In genomic region chr5:119347574-119347973, GRCh38 we compare ENCODE assay signal across 16 cellular contexts. TPM values are rescaled to one million over a fixed set of nuclear protein-coding genes. Genes with fewer than 3 reads are reported as not detected.
DNase-seq lines count a peak whose midpoint lies in the region; ATAC-seq, FAIRE-seq and TF ChIP-seq lines count a peak whose summit lies in the region.
"Had no signal": no experiment of that assay in that cellular context is flagged by ENCODE, and none has a peak within 500 bp of the region (broad histone marks: within the 10 kb centered on the region; RNA-seq: fewer than 3 reads in every experiment).

No MANE protein-coding gene starts in this region.

- CTCF ChIA-PET in T-cell (lab: Charles Lee): interaction anchor here (1.5 to 1.8 kb wide), 2 partner anchors 13 to 32 kb away, joined by 4 to 6 read pairs; no protein-coding TSS in a partner anchor

- no peak overlapping the region for H3K4me3 Mint-ChIP-seq in T-cell
- peak overlapping the region; percentile 14 for H3K4me3 Mint-ChIP-seq in memory B cell
- no peak overlapping the region for H3K4me3 Mint-ChIP-seq in effector memory CD8-positive, alpha-beta T cell

- POLR2A ChIA-PET in T-cell (lab: Charles Lee): interaction anchor here in 1 of 2 donors (1.2 kb wide), 1 partner anchor 57 kb away, joined by 3 read pairs; no protein-coding TSS in a partner anchor

- H3K9me3 Mint-ChIP-seq in T-cell: no peaks in the 10 kb centered on the region
- no peaks in the 10 kb centered on the region for H3K9me3 Mint-ChIP-seq in memory B cell
- no peaks in the 10 kb centered on the region for H3K9me3 Mint-ChIP-seq in effector memory CD8-positive, alpha-beta T cell
- H3K9me3 Mint-ChIP-seq: T-helper 2 cell treated with Interferon-gamma antibody and Interleukin-4, amounts not matched to agents 5 μg/mL and 100 μg/mL, for 36 hours had no signal

- H3K27ac Mint-ChIP-seq in T-cell: peak overlapping the region; percentile 78 to 85
- H3K27ac Mint-ChIP-seq in memory B cell: peak overlapping the region; percentile 60
- peak overlapping the region in 1 of 2 donors; percentile 23 for H3K27ac Mint-ChIP-seq in effector memory CD8-positive, alpha-beta T cell

- H3K36me3 Mint-ChIP-seq in T-cell: peaks cover 32% of the 10 kb centered on the region
- peaks cover 27% of the 10 kb centered on the region for H3K36me3 Mint-ChIP-seq in memory B cell
- H3K36me3 Mint-ChIP-seq in effector memory CD8-positive, alpha-beta T cell (ENCODE audit: insufficient read depth): peaks cover 8% of the 10 kb centered on the region

- DNase-seq in NCI-H1417 (lab: John Stamatoyannopoulos, UW) (peak; percentile 8 to 51 (median 22)), NCI-H1417 treated with DMSO at 0.1 percent for 48 hours (lab: John Stamatoyannopoulos, UW) (no peak), GM12892 (ENCODE audit: insufficient read length) (no peak), T-cell (no peak), memory B cell (ENCODE audit: low spot score in 2 of 2) (no peak), cardiac septum (ENCODE audit: low spot score) (no peak)
- no peak for DNase-seq in effector memory CD8-positive, alpha-beta T cell
- DNase-seq: 8988T, dermis blood vessel endothelial cell, DMS53, NCI-H1105 treated with DMSO at 0.1 percent for 48 hours, OCI-M1, trophoblast cell had no signal

- intact Hi-C loops in cardiac septum (cut with DNase I): no loop called here

- H3K27me3 Mint-ChIP-seq in T-cell: no peaks in the 10 kb centered on the region
- H3K27me3 Mint-ChIP-seq in memory B cell: no peaks in the 10 kb centered on the region
- no peaks in the 10 kb centered on the region for H3K27me3 Mint-ChIP-seq in effector memory CD8-positive, alpha-beta T cell

- TF ChIP-seq POLR2A in GM12892 (IDR thresholded peaks at IDR 0.05; ENCODE audit: low read depth, low read length): no peak

- H3K4me1 Mint-ChIP-seq in T-cell: peaks cover 90 to 96% (median 91%) of the 10 kb centered on the region in 3 donors
- H3K4me1 Mint-ChIP-seq in memory B cell: peaks cover 75% of the 10 kb centered on the region
- peaks cover 61 to 68% of the 10 kb centered on the region in 2 donors for H3K4me1 Mint-ChIP-seq in effector memory CD8-positive, alpha-beta T cell (ENCODE audit: low read depth in 2 of 2)

- FAIRE-seq in GM12892 (lab: Jason Lieb, UNC): peak; percentile 9
- FAIRE-seq: H54 had no signal

- ATAC-seq in T-cell (replicated peaks in 1 of 4) (no peak), memory B cell (ENCODE audit: low read depth) (no peak), HG03354 (IDR thresholded peaks at IDR 0.05; ENCODE audit: poor library complexity, severe bottlenecking, unreplicated experiment) (no peak)
- ATAC-seq in effector memory CD8-positive, alpha-beta T cell (replicated peaks): no peak

RNA-seq across cellular contexts. Expression of gene TNFAIP8, which starts 8.2 kb away (rescaled TPM):
- polyA plus RNA-seq in GM12892 (2012; ENCODE audit: missing spikeins): 104 TPM
- total RNA-seq in T-cell (100 to 1,000 TPM; 128 to 145 (median 135) TPM), cardiac septum (2.6 TPM)

Comparison
In these comparisons a context has a peak if more than half of its experiments do, and no peak if none do; other contexts are left out.
1. DNase-seq: peak in NCI-H1417 (3 of 3); none in NCI-H1417 treated with DMSO at 0.1 percent for 48 hours (single experiment), GM12892 (single experiment), T-cell (0 of 34), memory B cell (0 of 2), effector memory CD8-positive, alpha-beta T cell (0 of 3) and cardiac septum (single experiment).
2. RNA of gene TNFAIP8, which starts 8.2 kb away (total RNA-seq): 128 to 145 TPM in T-cell; 2.6 TPM in cardiac septum (single experiment); every median in the first group is over 10 times any median in the second.